Comparison of ENCODE assay signal across 21 cellular contexts in the genomic region with DNA sequence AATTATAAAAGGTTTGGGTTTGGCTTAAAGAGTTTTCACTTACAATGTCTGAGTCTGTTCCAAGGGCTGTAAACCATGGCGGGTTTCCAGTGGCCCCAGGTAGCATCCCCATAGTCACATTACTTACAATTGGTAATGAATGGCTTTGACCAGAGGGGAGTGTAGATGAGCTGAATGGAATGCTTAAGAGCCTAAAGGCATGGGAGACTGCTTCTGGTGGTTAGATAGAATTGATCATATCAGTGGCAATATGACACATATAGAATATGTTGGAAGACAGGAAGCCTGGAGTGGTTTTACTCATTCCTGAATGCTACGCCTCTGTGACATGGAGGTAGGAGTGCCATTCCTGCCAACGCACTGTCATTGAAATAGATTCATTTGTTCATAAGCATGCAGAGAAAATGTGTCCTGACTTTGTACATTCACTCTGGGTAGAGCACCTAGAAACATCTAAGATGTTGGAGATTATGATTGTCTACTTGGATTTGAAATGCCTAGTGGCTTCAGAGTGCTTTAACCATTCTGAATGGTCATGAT.
DNase-seq lines count a peak whose midpoint lies in the region; ATAC-seq, FAIRE-seq and TF ChIP-seq lines count a peak whose summit lies in the region.
"Had no signal": no experiment of that assay in that cellular context is flagged by ENCODE, and none has a peak within 500 bp of the region (broad histone marks: within the 10 kb centered on the region; RNA-seq: fewer than 3 reads in every experiment).

No MANE protein-coding gene starts in this region.

- no peaks in the 10 kb centered on the region for H3K79me2 ChIP-seq in mammary epithelial cell (ENCODE audit: insufficient read depth, low read length)
- H3K79me2 ChIP-seq in astrocyte (ENCODE audit: insufficient read depth, low read length), result no peaks in the 10 kb centered on the region
- no peaks in the 10 kb centered on the region for H3K79me2 ChIP-seq in HepG2 (ENCODE audit: insufficient read depth, low read length)

- peaks cover 1% of the 10 kb centered on the region for H3K36me3 Mint-ChIP-seq in astrocyte (ENCODE audit: low read depth, unreplicated experiment)
- no peaks in the 10 kb centered on the region for H3K36me3 Mint-ChIP-seq in type B pancreatic cell
- H3K36me3 Mint-ChIP-seq: CD4-positive, alpha-beta memory T cell had no signal

- 6% methylated on average over 3 of the region's 3 CpGs for WGBS in mammary epithelial cell (ENCODE audit: low coverage, missing lambda C conversion rate)
- WGBS in HepG2 (ENCODE audit: low lambda C conversion rate), result 97% methylated on average over 3 of the region's 3 CpGs

- TF ChIP-seq CTCF in mammary epithelial cell (conservative IDR thresholded peaks at IDR 0.05 in 1 of 2, IDR thresholded peaks at IDR 0.05 in 1 of 2; ENCODE audit: extremely low read depth in 1 of 2, insufficient read depth in 1 of 2, low read depth in 1 of 2, low read length in 2 of 2) (no peak), breast epithelium (IDR thresholded peaks at IDR 0.05) (no peak), astrocyte (IDR thresholded peaks at IDR 0.05; ENCODE audit: insufficient read depth, low read depth, low read length) (no peak), HepG2 (CRISPR knock-in tag; IDR thresholded peaks at IDR 0.05) (no peak), type B pancreatic cell (conservative IDR thresholded peaks at IDR 0.05) (no peak), GM10248 (IDR thresholded peaks at IDR 0.05; ENCODE audit: control extremely low read depth, extremely low read depth, low read depth, missing control alignments) (no peak)

- H4K20me1 ChIP-seq in mammary epithelial cell (ENCODE audit: insufficient read depth, low read length), result no peaks in the 10 kb centered on the region
- no peaks in the 10 kb centered on the region for H4K20me1 ChIP-seq in astrocyte (ENCODE audit: insufficient read depth, low read length)
- H4K20me1 ChIP-seq in HepG2 (ENCODE audit: insufficient read depth, low read length), result no peaks in the 10 kb centered on the region

- BruUV-seq in mammary epithelial cell (replicated peaks; lab: Mats Ljungman, UMichigan) (no TSS peak), HepG2 (replicated peaks; lab: Mats Ljungman, UMichigan) (TSS peak; percentile 95)

- ATAC-seq in HepG2, result peak; percentile 3; the same call in 1 of the 3 replicates
- ATAC-seq in GM21390 (IDR thresholded peaks at IDR 0.05; ENCODE audit: unreplicated experiment), result no peak

- peak; percentile 84 for FAIRE-seq in astrocyte (lab: Jason Lieb, UNC)
- no peak for FAIRE-seq in HepG2 (lab: Jason Lieb, UNC)

- H3K27ac Mint-ChIP-seq in astrocyte (ENCODE audit: unreplicated experiment) (no peak overlapping the region), type B pancreatic cell (peak overlapping the region; percentile 48)
- H3K27ac Mint-ChIP-seq: CD4-positive, alpha-beta memory T cell had no signal

- in situ Hi-C loops in mammary epithelial cell (cut with MboI; ENCODE audit: low sequenced_read_pairs in 2 of 2), result no loop called here
- in situ Hi-C loops in HepG2 (cut with HindIII; ENCODE audit: extremely low pct_ligation_motif_present, low pct_unique_long_range_greater_than_20kb), result no loop called here

- H3K4me3 Mint-ChIP-seq in astrocyte (ENCODE audit: unreplicated experiment) (no peak overlapping the region), type B pancreatic cell (no peak overlapping the region)
- H3K4me3 Mint-ChIP-seq: CD4-positive, alpha-beta memory T cell had no signal

- TF ChIP-seq POLR2A in breast epithelium (IDR thresholded peaks at IDR 0.05) (no peak), HepG2 (IDR thresholded peaks at IDR 0.05; ENCODE audit: insufficient read depth in 1 of 2, low read depth in 2 of 2, low read length in 2 of 2) (no peak)

- H3K9me3 ChIP-seq in mammary epithelial cell (replicated peaks; ENCODE audit: insufficient read depth, low read length), result no peaks in the 10 kb centered on the region
- no peaks in the 10 kb centered on the region for H3K9me3 ChIP-seq in breast epithelium
- peaks cover 3% of the 10 kb centered on the region for H3K9me3 ChIP-seq in astrocyte (ENCODE audit: insufficient read depth, low read depth, low read length)
- H3K9me3 ChIP-seq in HepG2 (ENCODE audit: low read length), result no peaks in the 10 kb centered on the region
- H3K9me3 ChIP-seq: BE2C, Peyer's patch had no signal

- dilution Hi-C loops in mammary epithelial cell (cut with HindIII; ENCODE audit: low sequenced_read_pairs), result no loop called here

- H3K4me1 Mint-ChIP-seq in astrocyte (ENCODE audit: low read depth, unreplicated experiment) (peaks cover 7% of the 10 kb centered on the region), type B pancreatic cell (ENCODE audit: unreplicated experiment) (peaks cover 16% of the 10 kb centered on the region)

- H3K27me3 Mint-ChIP-seq in astrocyte (ENCODE audit: low read depth, unreplicated experiment) (no peaks in the 10 kb centered on the region), type B pancreatic cell (peaks cover under 1% of the 10 kb centered on the region)

- CTCF ChIA-PET in mammary epithelial cell (lab: Charles Lee; ENCODE audit: low non-redundant PET) (no interaction called here), HepG2 (lab: Yijun Ruan, JAX; ENCODE audit: low intra/inter-chr PET ratio, low total read pairs) (no interaction called here), GM10248 (lab: Yijun Ruan, JAX) (no interaction called here)

- H3K4me2 ChIP-seq in mammary epithelial cell (ENCODE audit: insufficient read depth, low read depth, low read length) (peak overlapping the region; percentile 25), astrocyte (ENCODE audit: low read length) (no peak overlapping the region), HepG2 (ENCODE audit: low read depth, low read length) (peak overlapping the region; percentile 65; the same call in 1 of the 2 replicates)

- H3K27ac ChIP-seq in mammary epithelial cell (ENCODE audit: insufficient read depth, low read depth, low read length) (peak overlapping the region; percentile 2), breast epithelium (no peak overlapping the region), astrocyte (ENCODE audit: low read depth, low read length) (no peak overlapping the region), HepG2 (ENCODE audit: extremely low read length, insufficient read depth, low read length) (peak overlapping the region; percentile 94)
- H3K27ac ChIP-seq: Peyer's patch, SK-N-MC had no signal

- H3K4me1 ChIP-seq in mammary epithelial cell (ENCODE audit: insufficient read depth, low read length), result peaks cover 35% of the 10 kb centered on the region
- no peaks in the 10 kb centered on the region for H3K4me1 ChIP-seq in breast epithelium
- peaks cover 30% of the 10 kb centered on the region for H3K4me1 ChIP-seq in astrocyte (ENCODE audit: insufficient read depth, low read length)
- H3K4me1 ChIP-seq in HepG2 (ENCODE audit: insufficient read depth, low read length), result peaks cover 70% of the 10 kb centered on the region
- H3K4me1 ChIP-seq: Peyer's patch had no signal

- H3K9ac ChIP-seq in mammary epithelial cell (ENCODE audit: insufficient read depth, low read length) (no peak overlapping the region), astrocyte (ENCODE audit: low read length) (no peak overlapping the region), HepG2 (ENCODE audit: insufficient read depth, low read depth, low read length) (peak overlapping the region; percentile 62; the same call in 1 of the 2 replicates)

- peak; percentile 69 for DNase-seq in mammary epithelial cell
- no peak for DNase-seq in breast epithelium (ENCODE audit: low spot score in 2 of 2)
- peak; percentile 25 for DNase-seq in astrocyte (ENCODE audit: low read depth)
- peak; percentile 13 for DNase-seq in HepG2 (ENCODE audit: low spot score)
- no peak for DNase-seq in type B pancreatic cell (ENCODE audit: extremely low spot score, unreplicated experiment)
- DNase-seq in C1 segment of cervical spinal cord (lab: John Stamatoyannopoulos, UW), result no peak
- no peak for DNase-seq in GM10248 (ENCODE audit: extremely low spot score)
- DNase-seq: 8988T; BE2C; Calu3; CD4-positive, alpha-beta memory T cell; DMS79; KG1; NCI-H1048; NCI-H1436 treated with DMSO at 0.1 percent for 48 hours; NCI-H2081 treated with DMSO at 0.1 percent for 48 hours; NCI-H510A treated with DMSO at 0.1 percent for 48 hours; Peyer's patch; Right ventricle myocardium superior had no signal

- TF ChIP-seq RAD21 in HepG2 (CRISPR knock-in tag; IDR thresholded peaks at IDR 0.05), result no peak

- peaks cover 6% of the 10 kb centered on the region for H3K9me3 Mint-ChIP-seq in astrocyte (ENCODE audit: unreplicated experiment)
- no peaks in the 10 kb centered on the region for H3K9me3 Mint-ChIP-seq in type B pancreatic cell

- TF ChIP-seq EP300 in HepG2 (IDR thresholded peaks at IDR 0.05; ENCODE audit: low read depth in 2 of 2, low read length in 2 of 2), result no peak
- TF ChIP-seq EP300 in HepG2 (CRISPR knock-in tag; IDR thresholded peaks at IDR 0.05; ENCODE audit: borderline replicate concordance), result no peak

- H3K4me3 ChIP-seq in mammary epithelial cell (replicated peaks in 1 of 3; ENCODE audit: insufficient read depth in 1 of 3, low read depth in 2 of 3, low read length in 3 of 3), result no peak overlapping the region
- no peak overlapping the region for H3K4me3 ChIP-seq in breast epithelium
- H3K4me3 ChIP-seq in astrocyte (ENCODE audit: insufficient read depth, low read depth, low read length), result no peak overlapping the region
- no peak overlapping the region for H3K4me3 ChIP-seq in HepG2 (replicated peaks in 1 of 3; ENCODE audit: insufficient read depth in 1 of 3, low read depth in 2 of 3, low read length in 3 of 3)
- H3K4me3 ChIP-seq: Peyer's patch, SK-N-MC had no signal

- intact Hi-C loops in mammary epithelial cell (cut with micrococcal nuclease), result no loop called here
- intact Hi-C loops in breast epithelium (cut with DNase I; ENCODE audit: low total_unique reads), result no loop called here
- intact Hi-C loops in HepG2 (cut with micrococcal nuclease; ENCODE audit: unreplicated experiment), result loop anchor here (1.0 kb wide), 1 partner anchor 276 kb away; no protein-coding TSS in a partner anchor

- POLR2A ChIA-PET in HepG2 (lab: Yijun Ruan, JAX) (interaction anchor here (0.8 to 1.5 kb wide), 2 partner anchors 210 to 278 kb away, joined by 3 to 4 read pairs; no protein-coding TSS in a partner anchor), GM10248 (lab: Yijun Ruan, JAX) (no interaction called here)

- H2AFZ ChIP-seq in mammary epithelial cell (ENCODE audit: low read depth, low read length) (no peak overlapping the region), astrocyte (ENCODE audit: low read depth, low read length) (no peak overlapping the region), HepG2 (ENCODE audit: low read length) (no peak overlapping the region)

- H3K36me3 ChIP-seq in mammary epithelial cell (ENCODE audit: insufficient read depth, low read length) (no peaks in the 10 kb centered on the region), breast epithelium (no peaks in the 10 kb centered on the region), astrocyte (ENCODE audit: insufficient read depth, low read length) (no peaks in the 10 kb centered on the region), HepG2 (replicated peaks in 1 of 2; ENCODE audit: control insufficient read depth in 1 of 2, insufficient read depth in 2 of 2, low read length in 2 of 2) (no peaks in the 10 kb centered on the region)
- H3K36me3 ChIP-seq: BE2C, Peyer's patch had no signal

- H3K27me3 ChIP-seq in mammary epithelial cell (ENCODE audit: insufficient read depth, low read length) (no peaks in the 10 kb centered on the region), breast epithelium (no peaks in the 10 kb centered on the region), astrocyte (ENCODE audit: insufficient read depth, low read length) (no peaks in the 10 kb centered on the region), HepG2 (ENCODE audit: control insufficient read depth in 1 of 2, insufficient read depth in 2 of 2, low read length in 2 of 2) (no peaks in the 10 kb centered on the region)
- H3K27me3 ChIP-seq: BE2C, Peyer's patch had no signal

Comparison
In these comparisons a context has a peak if more than half of its experiments do, and no peak if none do; other contexts are left out.
1. DNase-seq: peak in mammary epithelial cell (single experiment), astrocyte (single experiment) and HepG2 (single experiment); none in breast epithelium (0 of 2), type B pancreatic cell (single experiment), C1 segment of cervical spinal cord (0 of 14) and GM10248 (single experiment).
2. H3K27ac ChIP-seq: peak in mammary epithelial cell (single experiment) and HepG2 (single experiment); none in breast epithelium (0 of 2) and astrocyte (single experiment).